24 cellular contexts compared by ENCODE assay signal in genomic region chr4:152156448-152156847, GRCh38.
DNase-seq lines count a peak whose midpoint lies in the region; ATAC-seq and TF ChIP-seq lines count a peak whose summit lies in the region.
"Had no signal": no experiment of that assay in that cellular context is flagged by ENCODE, and none has a peak within 500 bp of the region (broad histone marks: within the 10 kb centered on the region; RNA-seq: fewer than 3 reads in every experiment).

No MANE protein-coding gene starts in this region.

- H3F3A ChIP-seq in smooth muscle cell (ENCODE audit: low read depth): no peaks in the 10 kb centered on the region

- ATAC-seq in left ventricle myocardium superior: peak; percentile 89
- ATAC-seq: activated T-cell treated with anti-CD3 and anti-CD28 coated beads, Interleukin-2, amount 50 U/mL, for 72 hours; lower lobe of right lung; naive thymus-derived CD4-positive, alpha-beta T cell; stimulated activated naive B cell treated with anti-CD40 and anti-IgM and Interleukin-4, amounts not matched to agents 10 μg/mL and 1 μg/mL and 100 μg/mL, for 72 hours had no signal

- H4K20me1 ChIP-seq in smooth muscle cell (ENCODE audit: low read depth): no peaks in the 10 kb centered on the region

- H3K4me1 Mint-ChIP-seq in T-helper 2 cell treated with Interferon-gamma antibody and Interleukin-4, amounts not matched to agents 5 μg/mL and 100 μg/mL, for 36 hours (ENCODE audit: low read depth): peaks cover 10% of the 10 kb centered on the region
- peaks cover 28% of the 10 kb centered on the region for H3K4me1 Mint-ChIP-seq in nephron progenitor cell
- H3K4me1 Mint-ChIP-seq: activated B cell treated with CpG ODN at 0.5 μM for 24 hours, IgD-negative memory B cell had no signal

- 40% methylated on average over 6 of the region's 6 CpGs for WGBS in smooth muscle cell (ENCODE audit: low lambda C conversion rate)

- no peaks in the 10 kb centered on the region for H3K36me3 Mint-ChIP-seq in T-helper 2 cell treated with Interferon-gamma antibody and Interleukin-4, amounts not matched to agents 5 μg/mL and 100 μg/mL, for 36 hours (ENCODE audit: low read depth)
- H3K36me3 Mint-ChIP-seq in nephron progenitor cell (ENCODE audit: low read depth): no peaks in the 10 kb centered on the region
- H3K36me3 Mint-ChIP-seq: IgD-negative memory B cell; stimulated activated naive B cell treated with anti-CD40 and anti-IgM and Interleukin-4, amounts not matched to agents 10 μg/mL and 1 μg/mL and 100 μg/mL, for 72 hours had no signal

- H3K79me2 ChIP-seq in smooth muscle cell (ENCODE audit: low read depth): no peaks in the 10 kb centered on the region

- peaks cover 6% of the 10 kb centered on the region for H3K27me3 Mint-ChIP-seq in T-helper 2 cell treated with Interferon-gamma antibody and Interleukin-4, amounts not matched to agents 5 μg/mL and 100 μg/mL, for 36 hours (ENCODE audit: low read depth)
- peaks cover 26% of the 10 kb centered on the region for H3K27me3 Mint-ChIP-seq in nephron progenitor cell (ENCODE audit: low read depth, poor library complexity)
- H3K27me3 Mint-ChIP-seq: CD4-positive, alpha-beta T cell; stimulated activated naive B cell treated with anti-CD40 and anti-IgM and Interleukin-4, amounts not matched to agents 10 μg/mL and 1 μg/mL and 100 μg/mL, for 72 hours; T-cell had no signal

- peaks cover 3% of the 10 kb centered on the region for H3K27me3 ChIP-seq in smooth muscle cell (ENCODE audit: low read depth)
- H3K27me3 ChIP-seq: SJCRH30, upper lobe of left lung had no signal

- H3K36me3 ChIP-seq in smooth muscle cell (ENCODE audit: low read depth): no peaks in the 10 kb centered on the region
- H3K36me3 ChIP-seq: lower lobe of right lung, SJCRH30, upper lobe of left lung had no signal

- no peak overlapping the region for H3K9ac ChIP-seq in smooth muscle cell (ENCODE audit: low read depth)

- no peak overlapping the region for H3K4me3 ChIP-seq in smooth muscle cell
- H3K4me3 ChIP-seq: lower lobe of right lung, SJCRH30, upper lobe of left lung had no signal

- H3K9me3 ChIP-seq in smooth muscle cell (replicated peaks; ENCODE audit: low read depth): no peaks in the 10 kb centered on the region
- H3K9me3 ChIP-seq: lower lobe of right lung, SJCRH30, upper lobe of left lung had no signal

- TF ChIP-seq CTCF in smooth muscle cell (IDR thresholded peaks at IDR 0.05; ENCODE audit: borderline replicate concordance, insufficient read depth, poor library complexity, severe bottlenecking): no peak
- no peak for TF ChIP-seq CTCF in nephron progenitor cell (IDR thresholded peaks at IDR 0.05)

- H3K27ac Mint-ChIP-seq in T-helper 2 cell treated with Interferon-gamma antibody and Interleukin-4, amounts not matched to agents 5 μg/mL and 100 μg/mL, for 36 hours: peak overlapping the region; percentile 18
- no peak overlapping the region for H3K27ac Mint-ChIP-seq in nephron progenitor cell
- H3K27ac Mint-ChIP-seq: activated B cell treated with CpG ODN at 0.5 μM for 24 hours; activated T-cell treated with anti-CD3 and anti-CD28 coated beads, Interleukin-2, amount 50 U/mL, for 72 hours; CD4-positive, alpha-beta T cell; IgD-negative memory B cell; stimulated activated naive B cell treated with anti-CD40 and anti-IgM and Interleukin-4, amounts not matched to agents 10 μg/mL and 1 μg/mL and 100 μg/mL, for 72 hours; T-cell had no signal

- H3K4me2 ChIP-seq in smooth muscle cell: peak overlapping the region; percentile 61

- in situ Hi-C loops in G401 (cut with HindIII; ENCODE audit: low sequenced_read_pairs): no loop called here

- H2AFZ ChIP-seq in smooth muscle cell (ENCODE audit: low read depth): no peak overlapping the region

- H3K27ac ChIP-seq in smooth muscle cell (ENCODE audit: low read depth): no peak overlapping the region
- H3K27ac ChIP-seq: 22Rv1, lower lobe of right lung, SJCRH30, upper lobe of left lung had no signal

- intact Hi-C loops in left ventricle myocardium superior (cut with micrococcal nuclease): no loop called here

- DNase-seq in T-helper 2 cell treated with Interferon-gamma antibody and Interleukin-4, amounts not matched to agents 5 μg/mL and 100 μg/mL, for 36 hours (ENCODE audit: low spot score): no peak
- DNase-seq in T-helper 2 cell (no peak), amniotic epithelial cell (ENCODE audit: low read depth) (peak; percentile 9), left ventricle myocardium superior (peak; percentile 77), smooth muscle cell (lab: John Stamatoyannopoulos, UW; ENCODE audit: unreplicated experiment) (no peak), G401 (ENCODE audit: low spot score) (no peak), nephron progenitor cell (no peak)
- no peak for DNase-seq in effector CD4-positive, alpha-beta T cell
- DNase-seq: activated B cell treated with CpG ODN at 0.5 μM for 24 hours; activated T-cell treated with anti-CD3 and anti-CD28 coated beads, Interleukin-2, amount 50 U/mL, for 72 hours; CD4-positive, alpha-beta T cell; central memory CD4-positive, alpha-beta T cell; erythroblast; kidney; lower lobe of right lung; NCI-H1048; NCI-H1694 treated with DMSO at 0.1 percent for 48 hours; SJCRH30; stimulated activated naive B cell treated with anti-CD40 and anti-IgM and Interleukin-4, amounts not matched to agents 10 μg/mL and 1 μg/mL and 100 μg/mL, for 72 hours; T-cell had no signal

- no peaks in the 10 kb centered on the region for H3K9me3 Mint-ChIP-seq in T-helper 2 cell treated with Interferon-gamma antibody and Interleukin-4, amounts not matched to agents 5 μg/mL and 100 μg/mL, for 36 hours
- H3K9me3 Mint-ChIP-seq in nephron progenitor cell: no peaks in the 10 kb centered on the region
- H3K9me3 Mint-ChIP-seq: activated B cell treated with CpG ODN at 0.5 μM for 24 hours; activated T-cell treated with anti-CD3 and anti-CD28 coated beads, Interleukin-2, amount 50 U/mL, for 72 hours; CD4-positive, alpha-beta T cell; IgD-negative memory B cell had no signal

- H3K4me1 ChIP-seq in smooth muscle cell (ENCODE audit: low read depth): no peaks in the 10 kb centered on the region
- H3K4me1 ChIP-seq: lower lobe of right lung, SJCRH30, upper lobe of left lung had no signal

- H3K4me3 Mint-ChIP-seq in T-helper 2 cell treated with Interferon-gamma antibody and Interleukin-4, amounts not matched to agents 5 μg/mL and 100 μg/mL, for 36 hours: no peak overlapping the region
- no peak overlapping the region for H3K4me3 Mint-ChIP-seq in nephron progenitor cell
- H3K4me3 Mint-ChIP-seq: activated B cell treated with CpG ODN at 0.5 μM for 24 hours; activated T-cell treated with anti-CD3 and anti-CD28 coated beads, Interleukin-2, amount 50 U/mL, for 72 hours; CD4-positive, alpha-beta T cell; IgD-negative memory B cell; naive thymus-derived CD4-positive, alpha-beta T cell; stimulated activated naive B cell treated with anti-CD40 and anti-IgM and Interleukin-4, amounts not matched to agents 10 μg/mL and 1 μg/mL and 100 μg/mL, for 72 hours; T-cell had no signal

Comparison
In these comparisons a context has a peak if more than half of its experiments do, and no peak if none do; other contexts are left out.
1. DNase-seq: peak in amniotic epithelial cell (single experiment) and left ventricle myocardium superior (single experiment); none in T-helper 2 cell treated with Interferon-gamma antibody and Interleukin-4, amounts not matched to agents 5 μg/mL and 100 μg/mL, for 36 hours (single experiment), T-helper 2 cell (0 of 5), smooth muscle cell (single experiment), G401 (single experiment), effector CD4-positive, alpha-beta T cell (single experiment) and nephron progenitor cell (single experiment).